11 cellular contexts compared by ENCODE assay signal in the genomic region with DNA sequence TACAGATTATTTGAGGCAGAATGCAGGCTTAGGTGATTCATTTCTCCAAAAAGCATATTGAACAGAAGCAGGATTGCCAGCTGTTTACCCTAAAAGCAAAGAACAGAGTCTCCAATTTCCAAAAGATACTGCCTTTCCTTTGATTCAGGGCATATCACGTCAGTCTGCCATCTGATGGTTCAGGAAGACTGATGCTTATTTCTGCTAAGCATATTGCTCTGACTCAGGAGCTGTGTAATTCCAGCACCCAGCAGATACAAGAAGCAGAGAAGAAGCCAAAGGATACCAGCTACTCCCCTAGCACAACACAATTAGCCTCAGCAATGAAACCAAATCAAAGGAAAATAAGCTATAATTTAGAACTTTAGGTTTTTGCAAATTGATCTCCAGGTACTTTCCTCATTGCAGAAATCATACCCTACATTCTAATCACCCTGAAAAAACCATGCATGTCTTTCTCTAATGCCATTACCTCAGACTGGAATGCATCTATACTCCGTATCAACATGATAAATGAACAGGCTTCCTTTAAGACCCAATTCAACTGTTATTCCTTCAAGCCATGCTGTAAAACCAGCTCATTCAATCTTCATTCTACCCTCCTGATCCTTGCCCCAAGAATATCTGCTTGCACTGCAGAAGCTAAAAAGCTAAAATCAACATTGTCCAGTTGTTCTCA. TPM values are rescaled to one million over a fixed set of nuclear protein-coding genes. Genes with fewer than 3 reads are reported as not detected.
A peak's percentile ranks its signal among the peaks of the same experiment; 100 is the strongest.
DNase-seq lines count a peak whose midpoint lies in the region; ATAC-seq and TF ChIP-seq lines count a peak whose summit lies in the region.
"Had no signal": no experiment of that assay in that cellular context is flagged by ENCODE, and none has a peak within 500 bp of the region (broad histone marks: within the 10 kb centered on the region; RNA-seq: fewer than 3 reads in every experiment).

No MANE protein-coding gene starts in this region.

- 0 out of 2 replicates have a peak, but pooled peaks cover 3% of the 10 kb centered on the region for H3K9me3 ChIP-seq in OCI-LY7 (ENCODE audit: low read length)
- H3K9me3 ChIP-seq: gastrocnemius medialis had no signal

- no peaks in the 10 kb centered on the region; the same call in 1 of the 2 replicates for H4K20me1 ChIP-seq in OCI-LY7 (ENCODE audit: insufficient read depth, low read length)

- peak overlapping the region; percentile 87 for H3K4me2 ChIP-seq in OCI-LY7 (ENCODE audit: low read length)

- ATAC-seq in activated CD4-positive, alpha-beta T cell treated with anti-CD3 and anti-CD28 coated beads for 36 hours = peak; percentile 72
- ATAC-seq in HG03432 (IDR thresholded peaks at IDR 0.05; ENCODE audit: unreplicated experiment) (no peak), GM21367 (IDR thresholded peaks at IDR 0.05; ENCODE audit: unreplicated experiment) (no peak), GM21360 (IDR thresholded peaks at IDR 0.05; ENCODE audit: unreplicated experiment) (no peak)
- ATAC-seq: gastrocnemius medialis had no signal

- no peak overlapping the region for H3K4me3 Mint-ChIP-seq in activated CD4-positive, alpha-beta T cell treated with anti-CD3 and anti-CD28 coated beads for 36 hours

- peaks cover 3% of the 10 kb centered on the region for H3K9me3 Mint-ChIP-seq in activated CD4-positive, alpha-beta T cell treated with anti-CD3 and anti-CD28 coated beads for 36 hours (ENCODE audit: low read depth)

- no peak overlapping the region for H3K27ac Mint-ChIP-seq in activated CD4-positive, alpha-beta T cell treated with anti-CD3 and anti-CD28 coated beads for 36 hours

- intact Hi-C loops in activated CD4-positive, alpha-beta T cell treated with anti-CD3 and anti-CD28 coated beads for 36 hours (cut with DNase I, micrococcal nuclease) = loop anchor here in 1 of 2 experiments (2.0 kb wide), 1 partner anchor 53 kb away; no protein-coding TSS in a partner anchor
- intact Hi-C loops in OCI-LY7 (cut with micrococcal nuclease; ENCODE audit: unreplicated experiment) = no loop called here

- H3K27me3 Mint-ChIP-seq in activated CD4-positive, alpha-beta T cell treated with anti-CD3 and anti-CD28 coated beads for 36 hours = no peaks in the 10 kb centered on the region

- TF ChIP-seq CTCF in OCI-LY7 (conservative IDR thresholded peaks at IDR 0.05; ENCODE audit: low read length) = no peak

- BruUV-seq in OCI-LY7 (replicated peaks; lab: Mats Ljungman, UMichigan) = no TSS peak

- peak overlapping the region; percentile 40 for H3K4me3 ChIP-seq in OCI-LY7 (ENCODE audit: low read depth, low read length, poor library complexity, severe bottlenecking)
- H3K4me3 ChIP-seq: gastrocnemius medialis had no signal

- no peak for DNase-seq in activated CD4-positive, alpha-beta T cell treated with anti-CD3 and anti-CD28 coated beads for 36 hours
- no peak for DNase-seq in activated CD4-positive, alpha-beta T cell treated with anti-CD3 and anti-CD28 coated beads for 4 hours
- DNase-seq in OCI-LY7 (ENCODE audit: low spot score) = no peak
- peak; percentile 5 for DNase-seq in fibroblast of gingiva (ENCODE audit: low read depth)
- peak; percentile 29 for DNase-seq in putamen (ENCODE audit: low spot score)
- DNase-seq: gastrocnemius medialis, KG1 had no signal

- H3K79me2 ChIP-seq in OCI-LY7 (ENCODE audit: insufficient read depth, low read depth, low read length) = peaks cover 99% of the 10 kb centered on the region

- H3K4me1 ChIP-seq in OCI-LY7 (ENCODE audit: insufficient read depth, low read length, poor library complexity, severe bottlenecking) = peaks cover 72% of the 10 kb centered on the region

- peaks cover 27% of the 10 kb centered on the region for H3K36me3 ChIP-seq in OCI-LY7 (ENCODE audit: insufficient read depth, low read length)
- H3K36me3 ChIP-seq: gastrocnemius medialis had no signal

- no peaks in the 10 kb centered on the region for H3K9me2 ChIP-seq in OCI-LY7 (ENCODE audit: insufficient read depth, low read length)

- POLR2A ChIA-PET in activated CD4-positive, alpha-beta T cell treated with anti-CD3 and anti-CD28 coated beads for 36 hours (lab: Charles Lee) = interaction anchor here (0.6 to 1.3 kb wide), 2 partner anchors 25 to 26 kb away, joined by 3 to 4 read pairs; no protein-coding TSS in a partner anchor
- POLR2A ChIA-PET in OCI-LY7 (lab: Charles Lee) = interaction anchor here (0.5 to 2.4 kb wide), 14 partner anchors 8 to 51 kb away, joined by 3 to 12 read pairs (median 5); no protein-coding TSS in a partner anchor

- peak overlapping the region; percentile 100 for H3K27ac ChIP-seq in OCI-LY7 (ENCODE audit: low read depth, low read length, poor library complexity, severe bottlenecking)
- H3K27ac ChIP-seq: gastrocnemius medialis, VCaP had no signal

- peaks cover 6% of the 10 kb centered on the region for H3K36me3 Mint-ChIP-seq in activated CD4-positive, alpha-beta T cell treated with anti-CD3 and anti-CD28 coated beads for 36 hours (ENCODE audit: low read depth)

- H3K4me1 Mint-ChIP-seq in activated CD4-positive, alpha-beta T cell treated with anti-CD3 and anti-CD28 coated beads for 36 hours = peaks cover 78% of the 10 kb centered on the region

- H2AFZ ChIP-seq in OCI-LY7 (ENCODE audit: low read length) = no peak overlapping the region

- CTCF ChIA-PET in activated CD4-positive, alpha-beta T cell treated with anti-CD3 and anti-CD28 coated beads for 36 hours (lab: Charles Lee) = interaction anchor here (0.6 to 2.4 kb wide), 8 partner anchors 9 to 199 kb away, joined by 3 to 9 read pairs (median 6); no protein-coding TSS in a partner anchor
- CTCF ChIA-PET in OCI-LY7 (lab: Charles Lee; ENCODE audit: unreplicated experiment) = interaction anchor here (1.0 to 1.9 kb wide), 2 partner anchors 9 to 15 kb away, joined by 3 to 6 read pairs; no protein-coding TSS in a partner anchor

RNA-seq across cellular contexts. Expression of gene ABI1, which starts 55.1 kb away (rescaled TPM):
- total RNA-seq in activated CD4-positive, alpha-beta T cell treated with anti-CD3 and anti-CD28 coated beads for 36 hours = 10 to 100 TPM; 44.2 to 56.6 TPM
- total RNA-seq in OCI-LY7 (2014; rRNA removed; shearing (Covaris generic)) = 57.4 and 62.4 TPM in 2 replicates
- 76.9 and 87.6 TPM in 2 replicates for total RNA-seq in OCI-LY7 (2022)

Comparison
In these comparisons a context has a peak if more than half of its experiments do, and no peak if none do; other contexts are left out.
1. DNase-seq: peak in fibroblast of gingiva (single experiment) and putamen (single experiment); none in activated CD4-positive, alpha-beta T cell treated with anti-CD3 and anti-CD28 coated beads for 36 hours (single experiment), activated CD4-positive, alpha-beta T cell treated with anti-CD3 and anti-CD28 coated beads for 4 hours (0 of 2) and OCI-LY7 (single experiment).